9 cellular contexts compared by ENCODE assay signal in the genomic region with DNA sequence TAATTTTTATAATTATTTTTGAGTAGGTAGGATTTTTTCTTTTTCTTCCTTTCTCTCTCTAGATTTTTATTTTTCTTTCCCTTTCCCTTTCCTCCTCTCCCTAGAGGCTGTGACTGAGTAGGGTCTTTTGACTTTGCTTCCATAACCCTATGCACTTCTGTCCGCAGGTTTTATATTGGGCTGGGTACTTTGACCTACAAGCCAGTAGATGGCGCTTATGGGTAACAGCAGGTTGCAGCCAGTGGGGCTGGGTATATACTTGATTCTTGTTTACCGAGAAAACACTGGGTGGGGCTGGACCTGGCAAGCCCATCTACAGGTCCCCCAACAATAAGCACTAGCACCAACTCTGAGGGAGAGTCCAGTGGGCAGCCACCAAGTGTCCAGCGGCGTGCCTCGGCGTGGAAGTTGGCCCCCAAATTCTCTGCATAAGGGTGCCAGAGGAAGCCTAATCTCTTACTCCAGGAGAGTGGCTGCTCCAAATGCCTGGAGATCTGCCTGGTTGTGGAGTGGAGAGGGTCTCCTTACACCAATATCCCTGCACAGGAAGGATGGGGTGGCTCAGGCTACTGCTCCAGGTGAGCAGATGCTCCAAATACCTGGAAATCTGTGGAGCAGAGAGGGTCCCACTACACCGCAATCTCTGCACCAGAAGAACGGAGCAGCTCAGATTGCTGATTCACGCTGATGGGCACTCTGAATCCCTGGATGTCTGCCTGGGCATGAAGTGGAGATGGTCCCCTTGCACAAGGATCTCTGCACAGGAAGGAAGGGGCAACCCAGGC. TPM values are rescaled to one million over a fixed set of nuclear protein-coding genes. Genes with fewer than 3 reads are reported as not detected.
DNase-seq lines count a peak whose midpoint lies in the region; ATAC-seq and TF ChIP-seq lines count a peak whose summit lies in the region.
"Not testable (repeated sequence)": the region's sequence is repeated elsewhere in the genome, so short reads cannot be mapped to it uniquely, and the experiment has no call there.
"Had no signal": no experiment of that assay in that cellular context is flagged by ENCODE, and none has a peak within 500 bp of the region (broad histone marks: within the 10 kb centered on the region; RNA-seq: fewer than 3 reads in every experiment).

No MANE protein-coding gene starts in this region.

- in situ Hi-C loops in astrocyte of the spinal cord (cut with HindIII; ENCODE audit: low sequenced_read_pairs): not testable (repeated sequence)

- not testable (repeated sequence) for H3K4me1 ChIP-seq in HEK293 (ENCODE audit: control insufficient read depth, insufficient read depth, low read length); RWPE2 (ENCODE audit: insufficient read depth, poor library complexity, severe bottlenecking); heart left ventricle; parathyroid adenoma

- not testable (repeated sequence) for H3K79me2 ChIP-seq in parathyroid adenoma

- not testable (repeated sequence) for H3K27ac ChIP-seq in HEK293 (ENCODE audit: extremely low read depth, low read depth, low read length); RWPE2 (ENCODE audit: poor library complexity, severe bottlenecking); heart left ventricle; parathyroid adenoma

- not testable (repeated sequence) for H2AFZ ChIP-seq in parathyroid adenoma

- TF ChIP-seq CTCF in AG09309 (IDR thresholded peaks at IDR 0.05; ENCODE audit: control insufficient read depth, insufficient read depth, low read depth, low read length, missing control alignments) (peak; percentile 39), RWPE2 (IDR thresholded peaks at IDR 0.05; ENCODE audit: poor library complexity, severe bottlenecking) (peak; percentile 73), astrocyte of the spinal cord (IDR thresholded peaks at IDR 0.05; ENCODE audit: low read depth, low read length) (peak; percentile 46), heart left ventricle (IDR thresholded peaks at IDR 0.05) (peak; percentile 8 to 60 (median 41)), parathyroid adenoma (IDR thresholded peaks at IDR 0.05) (peak; percentile 51)
- not testable (repeated sequence) for TF ChIP-seq CTCF in HEK293 (tag by site-specific recombination; IDR thresholded peaks at IDR 0.05)

- not testable (repeated sequence) for H3K4me2 ChIP-seq in parathyroid adenoma (ENCODE audit: low read length)

- H3K36me3 ChIP-seq in HEK293 (ENCODE audit: control insufficient read depth in 2 of 2, insufficient read depth in 1 of 2, low read length in 2 of 2); RWPE2 (ENCODE audit: low read depth); heart left ventricle; parathyroid adenoma (ENCODE audit: control insufficient read depth, insufficient read depth, low read length): not testable (repeated sequence)

- intact Hi-C loops in heart left ventricle (cut with DNase I): loop anchor here in 3 of 10 donors (5.0 to 10.0 kb wide), 3 partner anchors 216 to 259 kb away; no protein-coding TSS in a partner anchor

- not testable (repeated sequence) for H3K4me3 ChIP-seq in AG09309 (ENCODE audit: control insufficient read depth, low read depth, low read length); HEK293 (ENCODE audit: low read depth, low read length); RWPE2 (ENCODE audit: severe bottlenecking); astrocyte of the spinal cord (ENCODE audit: low read depth, low read length); heart left ventricle; parathyroid adenoma (ENCODE audit: low read depth, low read length)

- not testable (repeated sequence) for TF ChIP-seq POLR2A in heart left ventricle (IDR thresholded peaks at IDR 0.05)

- WGBS in heart left ventricle, 4 donors: 0 to 52% (median 46%) methylated on average over 1 to 10 of the region's 10 CpGs; no CpG with 5 or more reads in 1 of the 4 donors

- CTCF ChIA-PET in HEK293 (lab: Yijun Ruan, JAX): interaction anchor here (0.6 to 1.6 kb wide), 6 partner anchors 9 to 259 kb away, joined by 3 to 10 read pairs (median 4); no protein-coding TSS in a partner anchor

- ATAC-seq in GM18519 (IDR thresholded peaks at IDR 0.05; ENCODE audit: low FRiP score, unreplicated experiment): peak; percentile 97
- ATAC-seq in HG03571 (IDR thresholded peaks at IDR 0.05; ENCODE audit: unreplicated experiment): peak; percentile 91
- peak; percentile 80; the same call in 2 of the 3 replicates for ATAC-seq in RWPE2 (ENCODE audit: low read depth)
- ATAC-seq in heart left ventricle: peak in 3 of 4 donors; percentile 26 to 55 (median 53)

- DNase-seq in AG09309 (ENCODE audit: low read depth); RWPE2 (ENCODE audit: low spot score); heart left ventricle: not testable (repeated sequence)
- peak; percentile 4 for DNase-seq in astrocyte of the spinal cord (ENCODE audit: low read depth, low spot score)

- H3K9me3 ChIP-seq in HEK293 (ENCODE audit: control insufficient read depth, insufficient read depth, low read depth, low read length); RWPE2 (ENCODE audit: severe bottlenecking); heart left ventricle; parathyroid adenoma (ENCODE audit: control insufficient read depth, low read length): not testable (repeated sequence)

- POLR2A ChIA-PET in HEK293 (lab: Yijun Ruan, JAX): not testable (repeated sequence)

- H3K27me3 ChIP-seq in RWPE2 (ENCODE audit: insufficient read depth, poor library complexity, severe bottlenecking); heart left ventricle; parathyroid adenoma (ENCODE audit: control insufficient read depth, insufficient read depth, low read length): not testable (repeated sequence)

- H3K9ac ChIP-seq in parathyroid adenoma: not testable (repeated sequence)

TF ChIP-seq in HEK293, 187 proteins besides CTCF, POLR2A, EP300 and RAD21:
- TF ChIP-seq ZNF654 (tag by site-specific recombination; IDR thresholded peaks at IDR 0.05; ENCODE audit: low read depth): peak; percentile 66

RNA-seq across cellular contexts. Expression of gene CTAGE4, which starts 4.7 kb away (rescaled TPM):
- 1 to 10 TPM in 2 of 9 donors, under 1 TPM in 3, not detected in 4; 0.08 to 2.6 (median 0.25) TPM for total RNA-seq in heart left ventricle
- polyA plus RNA-seq in heart left ventricle: under 1 TPM; 0.03 to 0.27 TPM

RNA-seq across cellular contexts. Expression of gene ARHGEF35, which starts 17.1 kb away (rescaled TPM):
- total RNA-seq in heart left ventricle: 1 to 10 TPM in 3 of 9 donors, under 1 TPM in 4, not detected in 2; 0.27 to 4.2 (median 0.60) TPM
- under 1 TPM; 0.47 to 0.95 TPM for polyA plus RNA-seq in heart left ventricle

RNA-seq across cellular contexts. Expression of gene OR2A14, which starts 55.6 kb away (rescaled TPM):
- total RNA-seq in heart left ventricle: not detected
- not detected for polyA plus RNA-seq in heart left ventricle
- total RNA-seq: posterior vena cava had no signal
